1 cellular context compared by ENCODE assay signal in the genomic region with DNA sequence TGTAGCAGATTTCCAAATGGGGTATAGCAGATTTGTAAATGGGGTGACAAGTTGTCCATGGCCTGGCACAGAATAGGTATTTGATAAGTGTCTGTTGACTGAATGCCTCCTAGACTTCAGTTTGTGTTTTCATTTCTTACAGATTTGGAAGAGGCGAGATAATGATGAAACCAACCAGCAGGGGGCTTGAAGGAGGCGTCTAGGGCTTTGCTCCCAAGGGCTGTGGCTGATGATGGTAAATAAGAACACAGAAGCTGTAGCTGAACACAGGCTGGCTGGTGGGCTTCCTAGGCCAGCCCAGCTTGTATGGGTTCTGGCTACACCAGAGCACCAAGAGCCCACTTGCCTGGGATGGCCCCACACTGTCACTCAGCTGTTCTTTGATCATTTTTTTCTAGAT.
TF ChIP-seq lines count a peak whose summit lies in the region.

No MANE protein-coding gene starts in this region.

TF ChIP-seq in H1, 55 proteins besides CTCF, POLR2A, EP300 and RAD21:
- no peak for TF ChIP-seq JUN (IDR thresholded peaks at IDR 0.05; ENCODE audit: low read depth, low read length)
- no peak for TF ChIP-seq SP4 (IDR thresholded peaks at IDR 0.05; ENCODE audit: low read length)
- no peak for TF ChIP-seq POU5F1 (IDR thresholded peaks at IDR 0.05; ENCODE audit: low read depth, low read length)
